ENCODE assay signal across 21 cellular contexts in the genomic region with DNA sequence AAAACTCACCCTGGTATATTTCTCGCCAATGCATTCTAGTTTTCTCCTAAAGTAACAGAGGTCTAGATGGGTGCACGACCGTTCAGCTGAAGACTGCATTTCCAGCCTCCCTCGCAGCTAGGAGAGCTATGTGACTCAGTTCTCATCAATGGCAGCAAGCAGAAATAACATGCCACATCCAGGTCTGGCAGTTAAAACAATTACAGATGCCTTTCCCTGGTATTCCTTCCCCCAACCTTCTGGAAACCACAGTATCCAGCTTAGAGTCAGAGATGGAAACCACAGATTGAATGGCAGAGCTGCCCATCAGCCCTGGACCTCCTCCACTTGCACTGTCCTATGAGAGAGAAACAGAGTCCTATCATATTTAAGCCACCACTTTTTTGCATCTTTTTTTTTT. TPM values are rescaled to one million over a fixed set of nuclear protein-coding genes. Genes with fewer than 3 reads are reported as not detected.
DNase-seq lines count a peak whose midpoint lies in the region; ATAC-seq and TF ChIP-seq lines count a peak whose summit lies in the region.
"Had no signal": no experiment of that assay in that cellular context is flagged by ENCODE, and none has a peak within 500 bp of the region (broad histone marks: within the 10 kb centered on the region; RNA-seq: fewer than 3 reads in every experiment).

No MANE protein-coding gene starts in this region.

- POLR2A ChIA-PET in activated CD4-positive, alpha-beta T cell treated with anti-CD3 and anti-CD28 coated beads for 36 hours (lab: Charles Lee), result interaction anchor here (1.5 kb wide), 1 partner anchor 14 kb away, joined by 4 read pairs; no protein-coding TSS in a partner anchor

- peaks cover 18% of the 10 kb centered on the region for H3K4me1 Mint-ChIP-seq in HFFc6 (ENCODE audit: low read depth)
- H3K4me1 Mint-ChIP-seq in activated CD4-positive, alpha-beta T cell treated with anti-CD3 and anti-CD28 coated beads for 36 hours, result peaks cover 14% of the 10 kb centered on the region

- no peaks in the 10 kb centered on the region; the same call in 1 of the 2 replicates for H3K36me3 Mint-ChIP-seq in HFFc6 (ENCODE audit: low read depth)
- H3K36me3 Mint-ChIP-seq in activated CD4-positive, alpha-beta T cell treated with anti-CD3 and anti-CD28 coated beads for 36 hours (ENCODE audit: low read depth), result peaks cover 20% of the 10 kb centered on the region

- H3K4me3 Mint-ChIP-seq in HFFc6, result peak overlapping the region; percentile 12; the same call in 1 of the 2 replicates
- no peak overlapping the region for H3K4me3 Mint-ChIP-seq in activated CD4-positive, alpha-beta T cell treated with anti-CD3 and anti-CD28 coated beads for 36 hours
- H3K4me3 Mint-ChIP-seq: naive thymus-derived CD8-positive, alpha-beta T cell; T-helper 17 cell had no signal

- CTCF ChIA-PET in activated CD4-positive, alpha-beta T cell treated with anti-CD3 and anti-CD28 coated beads for 36 hours (lab: Charles Lee), result interaction anchor here (0.6 to 4.2 kb wide), 2 partner anchors 14 to 88 kb away, joined by 3 to 25 read pairs; no protein-coding TSS in a partner anchor

- 0 out of 2 replicates have a peak, but pooled peaks cover 4% of the 10 kb centered on the region for H3K27me3 Mint-ChIP-seq in HFFc6 (ENCODE audit: insufficient read depth)
- no peaks in the 10 kb centered on the region for H3K27me3 Mint-ChIP-seq in activated CD4-positive, alpha-beta T cell treated with anti-CD3 and anti-CD28 coated beads for 36 hours
- H3K27me3 Mint-ChIP-seq: T-helper 17 cell had no signal

- H3K9me3 Mint-ChIP-seq in HFFc6, result no peaks in the 10 kb centered on the region
- H3K9me3 Mint-ChIP-seq in activated CD4-positive, alpha-beta T cell treated with anti-CD3 and anti-CD28 coated beads for 36 hours (ENCODE audit: low read depth), result no peaks in the 10 kb centered on the region
- H3K9me3 Mint-ChIP-seq: naive thymus-derived CD8-positive, alpha-beta T cell had no signal

- peak overlapping the region; percentile 22; the same call in 1 of the 2 replicates for H3K27ac Mint-ChIP-seq in HFFc6
- H3K27ac Mint-ChIP-seq in activated CD4-positive, alpha-beta T cell treated with anti-CD3 and anti-CD28 coated beads for 36 hours, result no peak overlapping the region
- H3K27ac Mint-ChIP-seq: T-helper 17 cell had no signal

- peak; percentile 32 for DNase-seq in AG08395 (ENCODE audit: low spot score)
- DNase-seq in HFFc6, result peak; percentile 69
- peak; percentile 63 for DNase-seq in amniotic epithelial cell (ENCODE audit: low read depth)
- DNase-seq in myocyte (ENCODE audit: low read depth), result peak; percentile 84
- DNase-seq in anterior cingulate cortex (lab: John Stamatoyannopoulos, UW), result no peak
- DNase-seq in activated CD4-positive, alpha-beta T cell treated with anti-CD3 and anti-CD28 coated beads for 36 hours, result no peak
- DNase-seq: activated gamma-delta T cell; adrenal gland; GF-D8; left ventricle myocardium superior; naive thymus-derived CD8-positive, alpha-beta T cell; NCI-H1436 treated with DMSO at 0.1 percent for 48 hours; NCI-H2107; NCI-H446; NCI-H774; stimulated activated CD8-positive, alpha-beta memory T cell treated with anti-CD3 and anti-CD28 coated beads, Interleukin-4, amount 100 ng/mL, for 48 hours; stomach; T-helper 17 cell; tibial artery had no signal

- TF ChIP-seq CTCF in HFFc6 (IDR thresholded peaks at IDR 0.05), result no peak

- intact Hi-C loops in activated CD4-positive, alpha-beta T cell treated with anti-CD3 and anti-CD28 coated beads for 36 hours (cut with DNase I, micrococcal nuclease), result loop anchor here in 1 of 2 experiments (5.0 to 10.0 kb wide), 3 partner anchors 197 to 444 kb away; a partner anchor contains a TSS

- no peak for ATAC-seq in activated CD4-positive, alpha-beta T cell treated with anti-CD3 and anti-CD28 coated beads for 36 hours
- ATAC-seq in HG02763 (IDR thresholded peaks at IDR 0.05; ENCODE audit: unreplicated experiment), result no peak
- ATAC-seq in GM21367 (IDR thresholded peaks at IDR 0.05; ENCODE audit: unreplicated experiment), result no peak
- ATAC-seq: left ventricle myocardium superior; naive thymus-derived CD8-positive, alpha-beta T cell; T-helper 17 cell had no signal

RNA-seq across cellular contexts. Expression of a gene that starts 4.8 kb away (rescaled TPM):
- total RNA-seq in HFFc6 (2021; fragmentation: NEBNext Ultra II Directional; extraction: Animal tissue kit (Norgen Biotek cat#: 25700)), result 10 to 100 TPM in 5 of 6 experiments, 1 to 10 TPM in 1; 7.8 to 17.1 (median 16.5) TPM
- total RNA-seq in myocyte, result 8.7 and 11.9 TPM in 2 replicates
- polyA plus RNA-seq in myocyte (2012), result 17.5 TPM
- total RNA-seq in activated CD4-positive, alpha-beta T cell treated with anti-CD3 and anti-CD28 coated beads for 36 hours, result 10 to 100 TPM; 53.9 to 64.1 TPM

RNA-seq across cellular contexts. Expression of a gene that starts 22.7 kb away (rescaled TPM):
- 100 to 1,000 TPM; 769 to 963 (median 885) TPM for total RNA-seq in HFFc6 (2021; fragmentation: NEBNext Ultra II Directional; extraction: Animal tissue kit (Norgen Biotek cat#: 25700))
- 149 and 193 TPM in 2 replicates for total RNA-seq in myocyte
- polyA plus RNA-seq in myocyte (2012), result 797 TPM
- 10 to 100 TPM; 17.0 to 18.6 TPM for total RNA-seq in activated CD4-positive, alpha-beta T cell treated with anti-CD3 and anti-CD28 coated beads for 36 hours

Comparison
In these comparisons a context has a peak if more than half of its experiments do, and no peak if none do; other contexts are left out.
1. DNase-seq: peak in AG08395 (single experiment), HFFc6 (single experiment), amniotic epithelial cell (single experiment) and myocyte (single experiment); none in anterior cingulate cortex (0 of 58) and activated CD4-positive, alpha-beta T cell treated with anti-CD3 and anti-CD28 coated beads for 36 hours (single experiment).